In the genomic region with DNA sequence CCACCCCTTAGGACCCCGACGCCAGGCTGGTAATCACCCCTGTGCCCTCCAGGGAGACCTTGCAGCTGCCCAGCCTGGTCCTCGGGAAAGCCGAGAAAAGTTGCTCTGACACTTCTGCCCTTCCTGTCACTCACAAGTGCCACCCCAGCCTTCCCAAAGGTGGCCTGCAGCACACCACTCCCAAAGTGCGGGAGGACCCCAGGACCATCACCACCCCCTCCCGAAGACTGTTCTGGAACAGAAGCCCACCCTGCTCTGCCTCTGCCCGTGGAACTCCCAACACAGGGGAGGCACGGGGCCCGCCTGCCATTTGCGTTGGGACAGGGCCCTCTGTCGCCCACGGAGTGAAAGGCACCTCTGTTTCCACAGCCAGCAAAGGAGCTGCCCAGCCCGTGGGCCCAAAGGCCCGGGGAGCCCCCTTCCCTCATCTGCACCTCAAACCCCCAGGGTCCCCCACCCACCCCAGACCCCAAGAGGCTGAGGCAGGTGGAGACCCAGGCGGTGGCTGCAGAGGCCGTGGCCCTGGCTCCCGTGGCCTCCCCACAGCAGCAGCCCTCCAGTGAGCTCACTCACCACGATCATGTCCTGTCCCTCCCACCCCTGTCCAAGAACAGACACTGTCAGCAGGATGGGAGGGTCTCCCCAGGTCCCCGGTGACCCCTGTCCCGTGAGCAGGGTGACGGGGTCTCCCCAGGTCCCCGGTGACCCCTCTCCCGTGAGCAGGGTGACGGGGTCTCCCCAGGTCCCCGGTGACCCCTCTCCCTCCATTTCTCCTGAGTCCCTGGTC, we compare ENCODE assay signal across 1 cellular context.
TF ChIP-seq lines count a peak whose summit lies in the region.

No MANE protein-coding gene starts in this region.

TF ChIP-seq in HepG2, 621 proteins besides CTCF, POLR2A, EP300 and RAD21 (continued from another document):
- TF ChIP-seq ZNF264 (CRISPR knock-in tag; IDR thresholded peaks at IDR 0.05) (no peak), DNMT3B (CRISPR knock-in tag; conservative IDR thresholded peaks at IDR 0.05) (no peak), JUN (CRISPR knock-in tag; IDR thresholded peaks at IDR 0.05) (no peak), BRCA1 (CRISPR knock-in tag; IDR thresholded peaks at IDR 0.05) (no peak), PCBP1 (IDR thresholded peaks at IDR 0.05; ENCODE audit: borderline replicate concordance, low read depth, low read length) (no peak)
- TF ChIP-seq, protein P1, sequence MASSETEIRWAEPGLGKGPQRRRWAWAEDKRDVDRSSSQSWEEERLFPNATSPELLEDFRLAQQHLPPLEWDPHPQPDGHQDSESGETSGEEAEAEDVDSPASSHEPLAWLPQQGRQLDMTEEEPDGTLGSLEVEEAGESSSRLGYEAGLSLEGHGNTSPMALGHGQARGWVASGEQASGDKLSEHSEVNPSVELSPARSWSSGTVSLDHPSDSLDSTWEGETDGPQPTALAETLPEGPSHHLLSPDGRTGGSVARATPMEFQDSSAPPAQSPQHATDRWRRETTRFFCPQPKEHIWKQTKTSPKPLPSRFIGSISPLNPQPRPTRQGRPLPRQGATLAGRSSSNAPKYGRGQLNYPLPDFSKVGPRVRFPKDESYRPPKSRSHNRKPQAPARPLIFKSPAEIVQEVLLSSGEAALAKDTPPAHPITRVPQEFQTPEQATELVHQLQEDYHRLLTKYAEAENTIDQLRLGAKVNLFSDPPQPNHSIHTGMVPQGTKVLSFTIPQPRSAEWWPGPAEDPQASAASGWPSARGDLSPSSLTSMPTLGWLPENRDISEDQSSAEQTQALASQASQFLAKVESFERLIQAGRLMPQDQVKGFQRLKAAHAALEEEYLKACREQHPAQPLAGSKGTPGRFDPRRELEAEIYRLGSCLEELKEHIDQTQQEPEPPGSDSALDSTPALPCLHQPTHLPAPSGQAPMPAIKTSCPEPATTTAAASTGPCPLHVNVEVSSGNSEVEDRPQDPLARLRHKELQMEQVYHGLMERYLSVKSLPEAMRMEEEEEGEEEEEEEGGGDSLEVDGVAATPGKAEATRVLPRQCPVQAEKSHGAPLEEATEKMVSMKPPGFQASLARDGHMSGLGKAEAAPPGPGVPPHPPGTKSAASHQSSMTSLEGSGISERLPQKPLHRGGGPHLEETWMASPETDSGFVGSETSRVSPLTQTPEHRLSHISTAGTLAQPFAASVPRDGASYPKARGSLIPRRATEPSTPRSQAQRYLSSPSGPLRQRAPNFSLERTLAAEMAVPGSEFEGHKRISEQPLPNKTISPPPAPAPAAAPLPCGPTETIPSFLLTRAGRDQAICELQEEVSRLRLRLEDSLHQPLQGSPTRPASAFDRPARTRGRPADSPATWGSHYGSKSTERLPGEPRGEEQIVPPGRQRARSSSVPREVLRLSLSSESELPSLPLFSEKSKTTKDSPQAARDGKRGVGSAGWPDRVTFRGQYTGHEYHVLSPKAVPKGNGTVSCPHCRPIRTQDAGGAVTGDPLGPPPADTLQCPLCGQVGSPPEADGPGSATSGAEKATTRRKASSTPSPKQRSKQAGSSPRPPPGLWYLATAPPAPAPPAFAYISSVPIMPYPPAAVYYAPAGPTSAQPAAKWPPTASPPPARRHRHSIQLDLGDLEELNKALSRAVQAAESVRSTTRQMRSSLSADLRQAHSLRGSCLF (CRISPR knock-in tag; IDR thresholded peaks at IDR 0.05; ENCODE audit: borderline replicate concordance) = no peak
- TF ChIP-seq, protein P2, sequence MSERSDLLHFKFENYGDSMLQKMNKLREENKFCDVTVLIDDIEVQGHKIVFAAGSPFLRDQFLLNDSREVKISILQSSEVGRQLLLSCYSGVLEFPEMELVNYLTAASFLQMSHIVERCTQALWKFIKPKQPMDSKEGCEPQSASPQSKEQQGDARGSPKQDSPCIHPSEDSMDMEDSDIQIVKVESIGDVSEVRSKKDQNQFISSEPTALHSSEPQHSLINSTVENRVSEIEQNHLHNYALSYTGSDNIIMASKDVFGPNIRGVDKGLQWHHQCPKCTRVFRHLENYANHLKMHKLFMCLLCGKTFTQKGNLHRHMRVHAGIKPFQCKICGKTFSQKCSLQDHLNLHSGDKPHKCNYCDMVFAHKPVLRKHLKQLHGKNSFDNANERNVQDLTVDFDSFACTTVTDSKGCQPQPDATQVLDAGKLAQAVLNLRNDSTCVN (CRISPR knock-in tag; IDR thresholded peaks at IDR 0.05; ENCODE audit: borderline replicate concordance) = no peak
- TF ChIP-seq, protein P3, sequence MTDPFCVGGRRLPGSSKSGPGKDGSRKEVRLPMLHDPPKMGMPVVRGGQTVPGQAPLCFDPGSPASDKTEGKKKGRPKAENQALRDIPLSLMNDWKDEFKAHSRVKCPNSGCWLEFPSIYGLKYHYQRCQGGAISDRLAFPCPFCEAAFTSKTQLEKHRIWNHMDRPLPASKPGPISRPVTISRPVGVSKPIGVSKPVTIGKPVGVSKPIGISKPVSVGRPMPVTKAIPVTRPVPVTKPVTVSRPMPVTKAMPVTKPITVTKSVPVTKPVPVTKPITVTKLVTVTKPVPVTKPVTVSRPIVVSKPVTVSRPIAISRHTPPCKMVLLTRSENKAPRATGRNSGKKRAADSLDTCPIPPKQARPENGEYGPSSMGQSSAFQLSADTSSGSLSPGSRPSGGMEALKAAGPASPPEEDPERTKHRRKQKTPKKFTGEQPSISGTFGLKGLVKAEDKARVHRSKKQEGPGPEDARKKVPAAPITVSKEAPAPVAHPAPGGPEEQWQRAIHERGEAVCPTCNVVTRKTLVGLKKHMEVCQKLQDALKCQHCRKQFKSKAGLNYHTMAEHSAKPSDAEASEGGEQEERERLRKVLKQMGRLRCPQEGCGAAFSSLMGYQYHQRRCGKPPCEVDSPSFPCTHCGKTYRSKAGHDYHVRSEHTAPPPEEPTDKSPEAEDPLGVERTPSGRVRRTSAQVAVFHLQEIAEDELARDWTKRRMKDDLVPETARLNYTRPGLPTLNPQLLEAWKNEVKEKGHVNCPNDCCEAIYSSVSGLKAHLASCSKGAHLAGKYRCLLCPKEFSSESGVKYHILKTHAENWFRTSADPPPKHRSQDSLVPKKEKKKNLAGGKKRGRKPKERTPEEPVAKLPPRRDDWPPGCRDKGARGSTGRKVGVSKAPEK (CRISPR knock-in tag; IDR thresholded peaks at IDR 0.05; ENCODE audit: borderline replicate concordance) = no peak
- TF ChIP-seq, protein P4, sequence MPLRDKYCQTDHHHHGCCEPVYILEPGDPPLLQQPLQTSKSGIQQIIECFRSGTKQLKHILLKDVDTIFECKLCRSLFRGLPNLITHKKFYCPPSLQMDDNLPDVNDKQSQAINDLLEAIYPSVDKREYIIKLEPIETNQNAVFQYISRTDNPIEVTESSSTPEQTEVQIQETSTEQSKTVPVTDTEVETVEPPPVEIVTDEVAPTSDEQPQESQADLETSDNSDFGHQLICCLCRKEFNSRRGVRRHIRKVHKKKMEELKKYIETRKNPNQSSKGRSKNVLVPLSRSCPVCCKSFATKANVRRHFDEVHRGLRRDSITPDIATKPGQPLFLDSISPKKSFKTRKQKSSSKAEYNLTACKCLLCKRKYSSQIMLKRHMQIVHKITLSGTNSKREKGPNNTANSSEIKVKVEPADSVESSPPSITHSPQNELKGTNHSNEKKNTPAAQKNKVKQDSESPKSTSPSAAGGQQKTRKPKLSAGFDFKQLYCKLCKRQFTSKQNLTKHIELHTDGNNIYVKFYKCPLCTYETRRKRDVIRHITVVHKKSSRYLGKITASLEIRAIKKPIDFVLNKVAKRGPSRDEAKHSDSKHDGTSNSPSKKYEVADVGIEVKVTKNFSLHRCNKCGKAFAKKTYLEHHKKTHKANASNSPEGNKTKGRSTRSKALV (CRISPR knock-in tag; IDR thresholded peaks at IDR 0.05) = no peak
- TF ChIP-seq, protein P5, sequence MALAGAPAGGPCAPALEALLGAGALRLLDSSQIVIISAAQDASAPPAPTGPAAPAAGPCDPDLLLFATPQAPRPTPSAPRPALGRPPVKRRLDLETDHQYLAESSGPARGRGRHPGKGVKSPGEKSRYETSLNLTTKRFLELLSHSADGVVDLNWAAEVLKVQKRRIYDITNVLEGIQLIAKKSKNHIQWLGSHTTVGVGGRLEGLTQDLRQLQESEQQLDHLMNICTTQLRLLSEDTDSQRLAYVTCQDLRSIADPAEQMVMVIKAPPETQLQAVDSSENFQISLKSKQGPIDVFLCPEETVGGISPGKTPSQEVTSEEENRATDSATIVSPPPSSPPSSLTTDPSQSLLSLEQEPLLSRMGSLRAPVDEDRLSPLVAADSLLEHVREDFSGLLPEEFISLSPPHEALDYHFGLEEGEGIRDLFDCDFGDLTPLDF (CRISPR knock-in tag; IDR thresholded peaks at IDR 0.05) = no peak
- TF ChIP-seq, protein P6, sequence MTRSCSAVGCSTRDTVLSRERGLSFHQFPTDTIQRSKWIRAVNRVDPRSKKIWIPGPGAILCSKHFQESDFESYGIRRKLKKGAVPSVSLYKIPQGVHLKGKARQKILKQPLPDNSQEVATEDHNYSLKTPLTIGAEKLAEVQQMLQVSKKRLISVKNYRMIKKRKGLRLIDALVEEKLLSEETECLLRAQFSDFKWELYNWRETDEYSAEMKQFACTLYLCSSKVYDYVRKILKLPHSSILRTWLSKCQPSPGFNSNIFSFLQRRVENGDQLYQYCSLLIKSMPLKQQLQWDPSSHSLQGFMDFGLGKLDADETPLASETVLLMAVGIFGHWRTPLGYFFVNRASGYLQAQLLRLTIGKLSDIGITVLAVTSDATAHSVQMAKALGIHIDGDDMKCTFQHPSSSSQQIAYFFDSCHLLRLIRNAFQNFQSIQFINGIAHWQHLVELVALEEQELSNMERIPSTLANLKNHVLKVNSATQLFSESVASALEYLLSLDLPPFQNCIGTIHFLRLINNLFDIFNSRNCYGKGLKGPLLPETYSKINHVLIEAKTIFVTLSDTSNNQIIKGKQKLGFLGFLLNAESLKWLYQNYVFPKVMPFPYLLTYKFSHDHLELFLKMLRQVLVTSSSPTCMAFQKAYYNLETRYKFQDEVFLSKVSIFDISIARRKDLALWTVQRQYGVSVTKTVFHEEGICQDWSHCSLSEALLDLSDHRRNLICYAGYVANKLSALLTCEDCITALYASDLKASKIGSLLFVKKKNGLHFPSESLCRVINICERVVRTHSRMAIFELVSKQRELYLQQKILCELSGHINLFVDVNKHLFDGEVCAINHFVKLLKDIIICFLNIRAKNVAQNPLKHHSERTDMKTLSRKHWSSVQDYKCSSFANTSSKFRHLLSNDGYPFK (CRISPR knock-in tag; IDR thresholded peaks at IDR 0.05; ENCODE audit: borderline replicate concordance) = no peak
- TF ChIP-seq, protein P7, sequence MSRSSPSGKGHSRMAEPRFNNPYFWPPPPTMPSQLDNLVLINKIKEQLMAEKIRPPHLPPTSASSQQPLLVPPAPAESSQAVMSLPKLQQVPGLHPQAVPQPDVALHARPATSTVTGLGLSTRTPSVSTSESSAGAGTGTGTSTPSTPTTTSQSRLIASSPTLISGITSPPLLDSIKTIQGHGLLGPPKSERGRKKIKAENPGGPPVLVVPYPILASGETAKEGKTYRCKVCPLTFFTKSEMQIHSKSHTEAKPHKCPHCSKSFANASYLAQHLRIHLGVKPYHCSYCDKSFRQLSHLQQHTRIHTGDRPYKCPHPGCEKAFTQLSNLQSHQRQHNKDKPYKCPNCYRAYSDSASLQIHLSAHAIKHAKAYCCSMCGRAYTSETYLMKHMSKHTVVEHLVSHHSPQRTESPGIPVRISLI (CRISPR knock-in tag; IDR thresholded peaks at IDR 0.05; ENCODE audit: borderline replicate concordance) = no peak
